Comparison of ENCODE assay signal across 21 cellular contexts in genomic region chr6:157005940-157006339, GRCh38.
"Had no signal": no experiment of that assay in that cellular context is flagged by ENCODE, and none has a peak within 500 bp of the region (broad histone marks: within the 10 kb centered on the region; RNA-seq: fewer than 3 reads in every experiment).

No MANE protein-coding gene starts in this region.

- H3K27ac ChIP-seq: adrenal gland, gastrocnemius medialis, spleen had no signal

- H3K36me3 ChIP-seq: adrenal gland, gastrocnemius medialis, spleen had no signal

- H3K4me3 Mint-ChIP-seq: activated CD4-positive, alpha-beta T cell treated with anti-CD3 and anti-CD28 coated beads, Interleukin-2, amount 10 ng/mL, durations not matched to agents 7 days and 5 days; activated T-cell treated with anti-CD3 and anti-CD28 coated beads, Interleukin-2, amount 50 U/mL, for 72 hours; nephron had no signal

- DNase-seq: activated CD4-positive, alpha-beta T cell treated with anti-CD3 and anti-CD28 coated beads, Interleukin-2, amount 10 ng/mL, durations not matched to agents 7 days and 5 days; activated CD8-positive, alpha-beta memory T cell treated with anti-CD3 and anti-CD28 coated beads for 24 hours; activated effector memory CD4-positive, alpha-beta T cell treated with anti-CD3 and anti-CD28 coated beads, Interleukin-2, amount 50 U/mL, for 16 hours; activated T-cell treated with anti-CD3 and anti-CD28 coated beads, Interleukin-2, amount 50 U/mL, for 72 hours; adrenal gland; cerebellar nuclear complex; effector CD4-positive, alpha-beta T cell; gastrocnemius medialis; left cardiac atrium; midbrain; nucleus accumbens; posterior cingulate gyrus; retina; spleen; stimulated activated CD4-positive, alpha-beta T cell treated with anti-CD3 and anti-CD28 coated beads, Interleukin-4, amount 100 ng/mL, for 4 hours; stimulated activated naive CD4-positive, alpha-beta T cell; T-helper 1 cell; T1000 had no signal

- H3K27me3 ChIP-seq: adrenal gland, gastrocnemius medialis, spleen had no signal

- ATAC-seq: activated naive CD4-positive, alpha-beta T cell treated with anti-CD3 and anti-CD28 coated beads, Interleukin-2, amount 50 U/mL, for 72 hours; activated T-cell treated with anti-CD3 and anti-CD28 coated beads, Interleukin-2, amount 50 U/mL, for 72 hours; esophagus mucosa; gastrocnemius medialis; left cardiac atrium had no signal

- H3K9me3 Mint-ChIP-seq: activated CD4-positive, alpha-beta T cell treated with anti-CD3 and anti-CD28 coated beads, Interleukin-2, amount 10 ng/mL, durations not matched to agents 7 days and 5 days; activated naive CD4-positive, alpha-beta T cell treated with anti-CD3 and anti-CD28 coated beads, Interleukin-2, amount 50 U/mL, for 72 hours; activated T-cell treated with anti-CD3 and anti-CD28 coated beads, Interleukin-2, amount 50 U/mL, for 72 hours had no signal

- H3K4me3 ChIP-seq: adrenal gland, gastrocnemius medialis, spleen had no signal

- H3K27me3 Mint-ChIP-seq: activated CD4-positive, alpha-beta T cell treated with anti-CD3 and anti-CD28 coated beads, Interleukin-2, amount 10 ng/mL, durations not matched to agents 7 days and 5 days had no signal

- H3K9me3 ChIP-seq: gastrocnemius medialis, spleen had no signal

- H3K27ac Mint-ChIP-seq: activated CD4-positive, alpha-beta T cell treated with anti-CD3 and anti-CD28 coated beads, Interleukin-2, amount 10 ng/mL, durations not matched to agents 7 days and 5 days; activated naive CD4-positive, alpha-beta T cell treated with anti-CD3 and anti-CD28 coated beads, Interleukin-2, amount 50 U/mL, for 72 hours; activated T-cell treated with anti-CD3 and anti-CD28 coated beads, Interleukin-2, amount 50 U/mL, for 72 hours; nephron had no signal
